Comparison of ENCODE assay signal across 16 cellular contexts in genomic region chr12:42698213-42698612, GRCh38.
DNase-seq lines count a peak whose midpoint lies in the region; ATAC-seq and TF ChIP-seq lines count a peak whose summit lies in the region.
"Had no signal": no experiment of that assay in that cellular context is flagged by ENCODE, and none has a peak within 500 bp of the region (broad histone marks: within the 10 kb centered on the region; RNA-seq: fewer than 3 reads in every experiment).

No MANE protein-coding gene starts in this region.

- H3K4me3 ChIP-seq in AG09309 (ENCODE audit: control insufficient read depth, low read depth, low read length) (no peak overlapping the region), mammary epithelial cell (replicated peaks in 1 of 3; ENCODE audit: insufficient read depth in 1 of 3, low read depth in 2 of 3, low read length in 3 of 3) (no peak overlapping the region), lower lobe of right lung (no peak overlapping the region)

- no TSS peak for BruUV-seq in mammary epithelial cell (replicated peaks; lab: Mats Ljungman, UMichigan)

- H3K4me2 ChIP-seq in mammary epithelial cell (ENCODE audit: insufficient read depth, low read depth, low read length), result no peak overlapping the region

- H3K9me3 ChIP-seq in mammary epithelial cell (replicated peaks; ENCODE audit: insufficient read depth, low read length), result no peaks in the 10 kb centered on the region
- no peaks in the 10 kb centered on the region for H3K9me3 ChIP-seq in lower lobe of right lung

- H3K9ac ChIP-seq in mammary epithelial cell (ENCODE audit: insufficient read depth, low read length), result no peak overlapping the region

- no peaks in the 10 kb centered on the region for H3K27me3 ChIP-seq in mammary epithelial cell (ENCODE audit: insufficient read depth, low read length)
- H3K27me3 ChIP-seq in lower lobe of right lung (ENCODE audit: low read depth), result no peaks in the 10 kb centered on the region

- peaks cover 22% of the 10 kb centered on the region for H3K4me1 ChIP-seq in mammary epithelial cell (ENCODE audit: insufficient read depth, low read length)
- H3K4me1 ChIP-seq in lower lobe of right lung, result peaks cover 23% of the 10 kb centered on the region

- CTCF ChIA-PET in mammary epithelial cell (lab: Charles Lee; ENCODE audit: low non-redundant PET), result no interaction called here

- dilution Hi-C loops in mammary epithelial cell (cut with HindIII; ENCODE audit: low sequenced_read_pairs), result no loop called here

- ATAC-seq in lower lobe of right lung, result peak; percentile 51 to 57

- 27% methylated on average over 3 of the region's 3 CpGs for WGBS in mammary epithelial cell (ENCODE audit: low coverage, missing lambda C conversion rate)

- intact Hi-C loops in mammary epithelial cell (cut with micrococcal nuclease) (no loop called here), lower lobe of right lung (cut with DNase I) (no loop called here)

- H2AFZ ChIP-seq in mammary epithelial cell (ENCODE audit: low read depth, low read length), result no peak overlapping the region

- TF ChIP-seq CTCF in AG09309 (IDR thresholded peaks at IDR 0.05; ENCODE audit: control insufficient read depth, insufficient read depth, low read depth, low read length, missing control alignments) (no peak), mammary epithelial cell (conservative IDR thresholded peaks at IDR 0.05 in 1 of 2, IDR thresholded peaks at IDR 0.05 in 1 of 2; ENCODE audit: extremely low read depth in 1 of 2, insufficient read depth in 1 of 2, low read depth in 1 of 2, low read length in 2 of 2) (no peak), lower lobe of right lung (IDR thresholded peaks at IDR 0.05) (no peak)

- H3K27ac ChIP-seq in mammary epithelial cell (ENCODE audit: insufficient read depth, low read depth, low read length) (peak overlapping the region; percentile 20), lower lobe of right lung (no peak overlapping the region)

- no peaks in the 10 kb centered on the region for H4K20me1 ChIP-seq in mammary epithelial cell (ENCODE audit: insufficient read depth, low read length)

- H3K79me2 ChIP-seq in mammary epithelial cell (ENCODE audit: insufficient read depth, low read length), result no peaks in the 10 kb centered on the region

- in situ Hi-C loops in mammary epithelial cell (cut with MboI; ENCODE audit: low sequenced_read_pairs in 2 of 2), result no loop called here

- no peaks in the 10 kb centered on the region for H3K36me3 ChIP-seq in mammary epithelial cell (ENCODE audit: insufficient read depth, low read length)
- no peaks in the 10 kb centered on the region for H3K36me3 ChIP-seq in lower lobe of right lung

- peak; percentile 90 for DNase-seq in AG09309 (ENCODE audit: low read depth)
- peak; percentile 83 to 89 for DNase-seq in Kasumi-1 (lab: John Stamatoyannopoulos, UW)
- peak; percentile 84 for DNase-seq in mammary epithelial cell
- DNase-seq in lower lobe of right lung, result no peak
- DNase-seq in NK-92 (lab: John Stamatoyannopoulos, UW; ENCODE audit: unreplicated experiment), result no peak
- no peak for DNase-seq in NCI-H1694 treated with DMSO at 0.1 percent for 48 hours (lab: John Stamatoyannopoulos, UW)
- no peak for DNase-seq in effector CD8-positive, alpha-beta T cell (lab: John Stamatoyannopoulos, UW)
- no peak for DNase-seq in foreskin melanocyte
- DNase-seq: activated CD4-positive, alpha-beta T cell treated with anti-CD3 and anti-CD28 coated beads, Interleukin-2, amount 50 U/mL, for 48 hours; activated gamma-delta T cell treated with Interleukin-2 at 50 U/mL for 16 hours; central memory CD4-positive, alpha-beta T cell; erythroblast; KG1; NCI-H2081 treated with DMSO at 0.1 percent for 48 hours; nephron progenitor cell; T-helper 2 cell had no signal

Comparison
In these comparisons a context has a peak if more than half of its experiments do, and no peak if none do; other contexts are left out.
1. DNase-seq: peak in AG09309 (single experiment), Kasumi-1 (2 of 2) and mammary epithelial cell (single experiment); none in lower lobe of right lung (single experiment), NK-92 (single experiment), NCI-H1694 treated with DMSO at 0.1 percent for 48 hours (single experiment), effector CD8-positive, alpha-beta T cell (single experiment) and foreskin melanocyte (single experiment).